ENCODE assay signal across 10 cellular contexts in genomic region chr22:50733521-50734342, GRCh38. TPM values are rescaled to one million over a fixed set of nuclear protein-coding genes. Genes with fewer than 3 reads are reported as not detected.
DNase-seq lines count a peak whose midpoint lies in the region; ATAC-seq and FAIRE-seq lines count a peak whose summit lies in the region.
"Had no signal": no experiment of that assay in that cellular context is flagged by ENCODE, and none has a peak within 500 bp of the region (broad histone marks: within the 10 kb centered on the region; RNA-seq: fewer than 3 reads in every experiment).

No MANE protein-coding gene starts in this region.

- DNase-seq in EH (ENCODE audit: low read depth) (peak; percentile 53), SK-MEL-5 (ENCODE audit: low read depth, low spot score) (peak; percentile 37), frontal cortex (ENCODE audit: low spot score in 2 of 2) (peak; percentile 72 to 76), nucleus accumbens (lab: John Stamatoyannopoulos, UW) (peak in 46 of 56 donors; percentile 23 to 79 (median 56)), LoVo (ENCODE audit: low spot score) (no peak)
- DNase-seq: amniotic stem cell had no signal

- in situ Hi-C loops in SK-MEL-5 (cut with HindIII; ENCODE audit: low pct_unique_long_range_greater_than_20kb, low sequenced_read_pairs): no loop called here

- no peak for FAIRE-seq in frontal cortex (lab: Jason Lieb, UNC)

- ATAC-seq in esophagus mucosa (no peak), GM19395 (IDR thresholded peaks at IDR 0.05; ENCODE audit: unreplicated experiment) (no peak), HG02852 (IDR thresholded peaks at IDR 0.05; ENCODE audit: unreplicated experiment) (no peak)
- ATAC-seq: stimulated activated naive CD8-positive, alpha-beta T cell treated with anti-CD3 and anti-CD28 coated beads, Interleukin-15, amount 100 ng/mL, for 72 hours had no signal

RNA-seq across cellular contexts. Expression of gene ACR, which starts 4.3 kb away (rescaled TPM):
- total RNA-seq in SK-MEL-5 (2014; rRNA removed; shearing (Covaris generic)): not detected in 2 replicates
- polyA plus RNA-seq in SK-MEL-5 (2015; cell fraction: cytosol; rRNA removed): not detected in 2 replicates
- polyA plus RNA-seq in SK-MEL-5 (2015; cell fraction: nucleus; rRNA removed): not detected in 2 replicates
- total RNA-seq in frontal cortex (not detected), esophagus mucosa (0.40 TPM)

RNA-seq across cellular contexts. Expression of gene RABL2B, which starts 49.7 kb away (rescaled TPM):
- total RNA-seq in SK-MEL-5 (2014; rRNA removed; shearing (Covaris generic)): 16.8 and 18.6 TPM in 2 replicates
- 28.1 and 28.8 TPM in 2 replicates for polyA plus RNA-seq in SK-MEL-5 (2015; cell fraction: cytosol; rRNA removed)
- polyA plus RNA-seq in SK-MEL-5 (2015; cell fraction: nucleus; rRNA removed): 78.1 and 79.7 TPM in 2 replicates
- total RNA-seq in frontal cortex (14.7 TPM), esophagus mucosa (11.8 TPM)
